In genomic region chr4:127244515-127244914, GRCh38 we compare ENCODE assay signal across 26 cellular contexts.
"Had no signal": no experiment of that assay in that cellular context is flagged by ENCODE, and none has a peak within 500 bp of the region (broad histone marks: within the 10 kb centered on the region; RNA-seq: fewer than 3 reads in every experiment).

No MANE protein-coding gene starts in this region.

- DNase-seq: natural killer cell; occipital lobe; ovary; posterior cingulate gyrus; psoas muscle; right cardiac atrium; right lobe of liver; spleen; stimulated activated CD4-positive, alpha-beta T cell treated with anti-CD3 and anti-CD28 coated beads, Interleukin-12 subunit alpha, Interleukin-12 subunit beta, amount 100 ng/mL, for 4 hours; stimulated activated CD4-positive, alpha-beta T cell treated with anti-CD3 and anti-CD28 coated beads, Interleukin-2, amount 100 ng/mL, for 24 hours; stimulated activated CD4-positive, alpha-beta T cell treated with anti-CD3 and anti-CD28 coated beads, Interleukin-2, amount 100 ng/mL, for 48 hours; stimulated activated CD4-positive, alpha-beta T cell treated with anti-CD3 and anti-CD28 coated beads, Interleukin-4, amount 100 ng/mL, for 24 hours; stimulated activated naive B cell treated with anti-CD40 and anti-IgM and Interleukin-4, amounts not matched to agents 10 μg/mL and 1 μg/mL and 100 μg/mL, for 72 hours; stimulated activated naive CD4-positive, alpha-beta T cell treated with Interleukin-2 at 50 U/mL for 16 hours; stomach; thyroid gland; trophoblast cell; upper lobe of left lung had no signal

- H3K4me1 ChIP-seq: neural progenitor cell, parathyroid adenoma, psoas muscle, right lobe of liver, spleen, stomach, thyroid gland, tibial nerve, upper lobe of left lung, vagina had no signal

- H3K4me3 ChIP-seq: neural progenitor cell, ovary, psoas muscle, right lobe of liver, skin epidermis, smooth muscle cell, spleen, stomach, thoracic aorta, thyroid gland, tibial nerve, upper lobe of left lung, vagina had no signal

- H3K27me3 ChIP-seq: neural progenitor cell, ovary, right lobe of liver, spleen, stomach, thyroid gland, tibial nerve, upper lobe of left lung, vagina had no signal

- H3K9me3 ChIP-seq: ovary, psoas muscle, right lobe of liver, spleen, stomach, thoracic aorta, thyroid gland, tibial nerve, upper lobe of left lung, vagina had no signal

- H2AFZ ChIP-seq: neural progenitor cell, parathyroid adenoma had no signal

- ATAC-seq: natural killer cell; psoas muscle; right cardiac atrium; right lobe of liver; stimulated activated effector memory CD8-positive, alpha-beta T cell treated with anti-CD3 and anti-CD28 coated beads, Interleukin-12 subunit alpha, Interleukin-12 subunit beta, amount 100 ng/mL, for 72 hours; stimulated activated naive B cell treated with anti-CD40 and anti-IgM and Interleukin-4, amounts not matched to agents 10 μg/mL and 1 μg/mL and 100 μg/mL, for 72 hours had no signal

- H3K4me2 ChIP-seq: neural progenitor cell, smooth muscle cell had no signal

- H3K36me3 ChIP-seq: neural progenitor cell, ovary, right lobe of liver, spleen, stomach, thoracic aorta, thyroid gland, tibial nerve, upper lobe of left lung, vagina had no signal

- H3K9ac ChIP-seq: neural progenitor cell, parathyroid adenoma had no signal

- H3K27ac ChIP-seq: neural progenitor cell, ovary, parathyroid adenoma, psoas muscle, right lobe of liver, skin epidermis, spleen, stomach, thoracic aorta, thyroid gland, tibial nerve, upper lobe of left lung, vagina had no signal

- H3K79me2 ChIP-seq: parathyroid adenoma had no signal
